12 cellular contexts compared by ENCODE assay signal in genomic region chr3:194711286-194711685, GRCh38.
"Had no signal": no experiment of that assay in that cellular context is flagged by ENCODE, and none has a peak within 500 bp of the region (broad histone marks: within the 10 kb centered on the region; RNA-seq: fewer than 3 reads in every experiment).

No MANE protein-coding gene starts in this region.

- H3K9me3 ChIP-seq: suprapubic skin had no signal

- ATAC-seq: activated CD4-positive, CD25-positive, alpha-beta regulatory T cell treated with anti-CD3 and anti-CD28 coated beads, Interleukin-2, amount 50 U/mL, for 24 hours; activated naive CD8-positive, alpha-beta T cell treated with anti-CD3 and anti-CD28 coated beads, Interleukin-2, amount 50 U/mL, for 24 hours; left lobe of liver; naive thymus-derived CD8-positive, alpha-beta T cell; stimulated activated naive CD8-positive, alpha-beta T cell treated with anti-CD3 and anti-CD28 coated beads, Interleukin-15, Interleukin-2, amounts not matched to agents 100 U/mL and 50 U/mL, for 24 hours; T-cell had no signal

- DNase-seq: activated naive CD4-positive, alpha-beta T cell treated with anti-CD3 and anti-CD28 coated beads for 36 hours; activated naive CD8-positive, alpha-beta T cell treated with anti-CD3 and anti-CD28 coated beads, Interleukin-2, amount 50 U/mL, for 24 hours; aorta; hippocampal formation; naive thymus-derived CD8-positive, alpha-beta T cell; posterior cingulate gyrus; stimulated activated naive CD8-positive, alpha-beta T cell treated with anti-CD3 and anti-CD28 coated beads, Interleukin-15, Interleukin-2, amounts not matched to agents 100 U/mL and 50 U/mL, for 24 hours; T-cell; T-helper 9 cell had no signal

- H3K27ac ChIP-seq: suprapubic skin had no signal

- H3K27me3 ChIP-seq: suprapubic skin had no signal

- H3K4me3 ChIP-seq: suprapubic skin had no signal

- H3K36me3 ChIP-seq: suprapubic skin had no signal
